In the genomic region with DNA sequence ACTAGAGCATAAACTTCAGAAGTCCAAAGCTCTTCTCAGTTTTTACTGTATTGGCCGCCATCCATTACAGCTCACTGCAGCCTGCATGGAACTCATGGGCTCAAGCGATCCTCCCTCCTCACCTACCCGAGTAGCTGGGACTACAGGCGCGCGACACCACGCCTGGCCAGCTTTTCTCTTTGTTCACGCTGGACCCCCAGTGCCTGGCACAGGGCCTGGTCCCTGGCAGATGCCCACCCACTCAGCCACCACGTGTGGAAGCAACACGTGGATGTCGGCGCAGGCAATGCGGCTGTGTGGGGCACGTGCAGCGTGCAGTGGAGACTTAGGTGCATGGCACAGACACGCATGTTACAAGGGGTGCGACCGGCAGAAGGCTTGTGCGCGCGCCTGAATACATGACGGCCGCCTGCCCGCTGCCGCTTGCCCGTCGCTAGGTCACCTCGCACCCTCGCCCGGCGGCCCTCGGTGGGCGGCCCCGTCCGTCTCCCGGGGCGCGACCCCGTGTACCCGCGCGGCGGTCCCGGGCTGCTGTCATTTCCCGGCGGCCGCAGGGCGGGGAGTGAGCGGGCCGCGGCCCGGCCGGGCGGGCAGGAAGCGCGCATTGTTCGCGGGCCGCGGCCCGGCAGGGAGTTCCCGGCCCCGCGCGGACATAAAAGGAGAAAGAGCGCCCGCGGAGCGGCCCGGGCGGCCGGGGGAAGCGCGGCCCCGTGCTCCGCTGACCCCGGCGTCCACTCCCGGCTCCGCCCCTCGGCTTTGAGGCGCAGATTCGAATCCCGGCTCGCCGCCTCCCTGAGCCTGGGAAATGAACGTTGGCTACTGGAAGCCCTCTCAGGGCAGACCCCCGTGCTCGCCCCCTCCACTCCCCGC, we compare ENCODE assay signal across 8 cellular contexts. TPM values are rescaled to one million over a fixed set of nuclear protein-coding genes. Genes with fewer than 3 reads are reported as not detected.
A peak's percentile ranks its signal among the peaks of the same experiment; 100 is the strongest.
DNase-seq lines count a peak whose midpoint lies in the region; ATAC-seq, FAIRE-seq and TF ChIP-seq lines count a peak whose summit lies in the region.

No MANE protein-coding gene starts in this region.

- H3K27me3 ChIP-seq in CD8-positive, alpha-beta memory T cell (ENCODE audit: insufficient read depth, low read length, poor library complexity, severe bottlenecking) = peaks cover 6% of the 10 kb centered on the region
- H3K27me3 ChIP-seq in small intestine (ENCODE audit: control insufficient read depth in 2 of 2, insufficient read depth in 2 of 2, low read length in 2 of 2) = no peaks in the 10 kb centered on the region

- FAIRE-seq in small intestine (lab: Jason Lieb, UNC) = no peak

- 3 to 7% (median 5%) methylated on average over 67 to 90 of the region's 90 CpGs for WGBS in small intestine, 3 donors

- H3K4me1 Mint-ChIP-seq in CD8-positive, alpha-beta memory T cell = peaks cover 0 to 22% (median 6%) of the 10 kb centered on the region in 3 donors
- peaks cover 0 to 9% (median 0%) of the 10 kb centered on the region in 3 donors for H3K4me1 Mint-ChIP-seq in IgD-negative memory B cell

- H3K27ac Mint-ChIP-seq in CD8-positive, alpha-beta memory T cell = peak overlapping the region in 1 of 8 donors; percentile 45
- peak overlapping the region in 1 of 3 donors; percentile 59 for H3K27ac Mint-ChIP-seq in IgD-negative memory B cell

- H3K9me3 ChIP-seq in CD8-positive, alpha-beta memory T cell (ENCODE audit: low read length) = no peaks in the 10 kb centered on the region
- no peaks in the 10 kb centered on the region for H3K9me3 ChIP-seq in small intestine (ENCODE audit: control insufficient read depth, low read depth)

- no peak overlapping the region for H3K27ac ChIP-seq in CD8-positive, alpha-beta memory T cell (ENCODE audit: low read depth, low read length)
- H3K27ac ChIP-seq in small intestine (ENCODE audit: low read depth in 1 of 2, low read length in 1 of 2) = peak overlapping the region in 1 of 2 donors; percentile 65

- peaks cover 38 to 55% of the 10 kb centered on the region in 2 donors for H3K27me3 Mint-ChIP-seq in CD8-positive, alpha-beta memory T cell
- H3K27me3 Mint-ChIP-seq in IgD-negative memory B cell = peaks cover 20% of the 10 kb centered on the region

- DNase-seq in CD8-positive, alpha-beta memory T cell = peak in 1 of 5 donors; percentile 12
- peak; percentile 11 for DNase-seq in astrocyte of the spinal cord (ENCODE audit: low read depth, low spot score)
- DNase-seq in iPS-NIHi7 (ENCODE audit: extremely low spot score) = peak; percentile 44
- peak; percentile 39 for DNase-seq in small intestine
- no peak for DNase-seq in activated CD4-positive, CD25-positive, alpha-beta regulatory T cell (lab: John Stamatoyannopoulos, UW)

- no peak overlapping the region for H3K4me3 ChIP-seq in CD8-positive, alpha-beta memory T cell (ENCODE audit: low read length)
- H3K4me3 ChIP-seq in astrocyte of the spinal cord (ENCODE audit: low read depth, low read length) (peak overlapping the region; percentile 47), small intestine (ENCODE audit: low read depth in 1 of 2, low read length in 2 of 2) (peak overlapping the region; percentile 33 to 59)

- CTCF ChIA-PET in CD8-positive, alpha-beta memory T cell (lab: Charles Lee) = interaction anchor here (1.9 to 9.0 kb wide), 2 partner anchors 223 to 247 kb away, joined by 10 to 166 read pairs; no protein-coding TSS in a partner anchor

- POLR2A ChIA-PET in CD8-positive, alpha-beta memory T cell (lab: Charles Lee) = interaction anchor here (0.5 kb wide), 1 partner anchor 227 kb away, joined by 7 read pairs; no protein-coding TSS in a partner anchor

- no peaks in the 10 kb centered on the region for H3K36me3 Mint-ChIP-seq in CD8-positive, alpha-beta memory T cell
- peaks cover 3% of the 10 kb centered on the region for H3K36me3 Mint-ChIP-seq in IgD-negative memory B cell

- TF ChIP-seq CTCF in astrocyte of the spinal cord (IDR thresholded peaks at IDR 0.05; ENCODE audit: low read depth, low read length) = no peak

- no peaks in the 10 kb centered on the region for H3K4me1 ChIP-seq in CD8-positive, alpha-beta memory T cell (ENCODE audit: insufficient read depth, low read length)
- peaks cover 2 to 4% of the 10 kb centered on the region in 2 donors for H3K4me1 ChIP-seq in small intestine (ENCODE audit: control insufficient read depth in 2 of 2, insufficient read depth in 1 of 2, low read depth in 1 of 2, low read length in 1 of 2)

- no peaks in the 10 kb centered on the region for H3K36me3 ChIP-seq in CD8-positive, alpha-beta memory T cell (ENCODE audit: insufficient read depth, low read length)
- no peaks in the 10 kb centered on the region for H3K36me3 ChIP-seq in small intestine (ENCODE audit: control insufficient read depth in 2 of 2, insufficient read depth in 2 of 2, low read length in 2 of 2)

- in situ Hi-C loops in astrocyte of the spinal cord (cut with HindIII; ENCODE audit: low sequenced_read_pairs) = no loop called here

- ATAC-seq in HG03342 (IDR thresholded peaks at IDR 0.05; ENCODE audit: unreplicated experiment) (no peak), GM18907 (IDR thresholded peaks at IDR 0.05; ENCODE audit: unreplicated experiment) (no peak)

- H3K9me3 Mint-ChIP-seq in CD8-positive, alpha-beta memory T cell = no peaks in the 10 kb centered on the region
- H3K9me3 Mint-ChIP-seq in IgD-negative memory B cell = no peaks in the 10 kb centered on the region

- H3K4me3 Mint-ChIP-seq in CD8-positive, alpha-beta memory T cell = peak overlapping the region; percentile 53 to 82 (median 66)
- H3K4me3 Mint-ChIP-seq in IgD-negative memory B cell = peak overlapping the region; percentile 82 to 94 (median 85)

RNA-seq across cellular contexts. Expression of gene PTGS1, which starts 24.1 kb away (rescaled TPM):
- under 1 TPM; 0.27 to 0.44 TPM for total RNA-seq in CD8-positive, alpha-beta memory T cell
- polyA plus RNA-seq in CD8-positive, alpha-beta memory T cell = not detected
- 17.5 TPM for polyA plus RNA-seq in IgD-negative memory B cell
- polyA plus RNA-seq in small intestine = 1 to 10 TPM; 1.8 to 7.5 (median 2.4) TPM

Comparison
In these comparisons a context has a peak if more than half of its experiments do, and no peak if none do; other contexts are left out.
1. DNase-seq: peak in astrocyte of the spinal cord (single experiment), iPS-NIHi7 (single experiment) and small intestine (single experiment); none in activated CD4-positive, CD25-positive, alpha-beta regulatory T cell (0 of 4).